Comparison of ENCODE assay signal across 12 cellular contexts in the genomic region with DNA sequence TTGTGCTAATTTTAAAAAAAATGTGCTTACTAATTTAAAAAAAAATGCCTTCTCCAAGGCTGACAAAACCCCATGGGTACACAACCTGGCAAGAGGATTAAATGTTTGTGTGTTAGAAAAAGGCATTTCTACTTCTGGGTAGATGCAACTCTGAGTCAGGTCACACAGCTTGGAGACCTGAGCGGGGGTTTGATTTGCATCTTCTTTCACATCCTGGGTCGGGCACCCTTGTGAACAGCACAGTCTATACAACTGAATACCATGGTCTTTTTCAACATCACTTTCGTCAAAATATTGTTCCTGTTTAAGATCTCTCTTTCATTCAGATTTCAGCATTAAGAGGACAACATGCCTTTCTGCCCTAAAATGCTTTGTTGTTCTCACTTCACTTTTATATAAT.
DNase-seq lines count a peak whose midpoint lies in the region; ATAC-seq lines count a peak whose summit lies in the region.
"Had no signal": no experiment of that assay in that cellular context is flagged by ENCODE, and none has a peak within 500 bp of the region (broad histone marks: within the 10 kb centered on the region; RNA-seq: fewer than 3 reads in every experiment).

No MANE protein-coding gene starts in this region.

- H3K4me3 Mint-ChIP-seq in naive thymus-derived CD8-positive, alpha-beta T cell = no peak overlapping the region
- no peak overlapping the region for H3K4me3 Mint-ChIP-seq in activated CD4-positive, alpha-beta T cell treated with anti-CD3 and anti-CD28 coated beads for 36 hours
- H3K4me3 Mint-ChIP-seq: activated naive CD8-positive, alpha-beta T cell treated with anti-CD3 and anti-CD28 coated beads, Interleukin-2, amount 10 ng/mL, durations not matched to agents 7 days and 5 days had no signal

- DNase-seq in NCI-H2171 treated with DMSO at 0.1 percent for 48 hours (lab: John Stamatoyannopoulos, UW) (peak; percentile 51), NCI-H226 (no peak), putamen (ENCODE audit: low spot score) (no peak)
- no peak for DNase-seq in naive thymus-derived CD8-positive, alpha-beta T cell
- no peak for DNase-seq in activated CD4-positive, alpha-beta T cell treated with anti-CD3 and anti-CD28 coated beads for 36 hours
- DNase-seq: activated naive CD8-positive, alpha-beta T cell treated with anti-CD3 and anti-CD28 coated beads, Interleukin-2, amount 10 ng/mL, durations not matched to agents 7 days and 5 days; glutamatergic neuron; mammary epithelial cell had no signal

- ATAC-seq in GM18517 (IDR thresholded peaks at IDR 0.05; ENCODE audit: unreplicated experiment) (peak; percentile 99), GM21381 (IDR thresholded peaks at IDR 0.05; ENCODE audit: unreplicated experiment) (peak; percentile 98), HG03025 (IDR thresholded peaks at IDR 0.05; ENCODE audit: low FRiP score, unreplicated experiment) (peak; percentile 100)
- no peak for ATAC-seq in naive thymus-derived CD8-positive, alpha-beta T cell
- no peak for ATAC-seq in activated CD4-positive, alpha-beta T cell treated with anti-CD3 and anti-CD28 coated beads for 36 hours
- ATAC-seq: HepG2 had no signal

- peaks cover 0 to 2% (median 0%) of the 10 kb centered on the region in 4 donors for H3K4me1 Mint-ChIP-seq in naive thymus-derived CD8-positive, alpha-beta T cell
- H3K4me1 Mint-ChIP-seq in activated CD4-positive, alpha-beta T cell treated with anti-CD3 and anti-CD28 coated beads for 36 hours = no peaks in the 10 kb centered on the region
- H3K4me1 Mint-ChIP-seq: activated naive CD8-positive, alpha-beta T cell treated with anti-CD3 and anti-CD28 coated beads, Interleukin-2, amount 10 ng/mL, durations not matched to agents 7 days and 5 days had no signal

- CTCF ChIA-PET in activated CD4-positive, alpha-beta T cell treated with anti-CD3 and anti-CD28 coated beads for 36 hours (lab: Charles Lee) = no interaction called here

- H3K36me3 Mint-ChIP-seq in naive thymus-derived CD8-positive, alpha-beta T cell = no peaks in the 10 kb centered on the region
- H3K36me3 Mint-ChIP-seq in activated CD4-positive, alpha-beta T cell treated with anti-CD3 and anti-CD28 coated beads for 36 hours (ENCODE audit: low read depth) = no peaks in the 10 kb centered on the region
- H3K36me3 Mint-ChIP-seq: activated naive CD8-positive, alpha-beta T cell treated with anti-CD3 and anti-CD28 coated beads, Interleukin-2, amount 10 ng/mL, durations not matched to agents 7 days and 5 days had no signal

- POLR2A ChIA-PET in naive thymus-derived CD8-positive, alpha-beta T cell (lab: Charles Lee) = no interaction called here
- POLR2A ChIA-PET in activated CD4-positive, alpha-beta T cell treated with anti-CD3 and anti-CD28 coated beads for 36 hours (lab: Charles Lee) = no interaction called here

- intact Hi-C loops in activated CD4-positive, alpha-beta T cell treated with anti-CD3 and anti-CD28 coated beads for 36 hours (cut with DNase I, micrococcal nuclease) = no loop called here

- H3K9me3 Mint-ChIP-seq in naive thymus-derived CD8-positive, alpha-beta T cell = peaks cover 0 to 28% (median 0%) of the 10 kb centered on the region in 9 donors
- no peaks in the 10 kb centered on the region for H3K9me3 Mint-ChIP-seq in activated CD4-positive, alpha-beta T cell treated with anti-CD3 and anti-CD28 coated beads for 36 hours (ENCODE audit: low read depth)

- peaks cover 0 to 7% (median 0%) of the 10 kb centered on the region in 5 donors for H3K27me3 Mint-ChIP-seq in naive thymus-derived CD8-positive, alpha-beta T cell
- no peaks in the 10 kb centered on the region for H3K27me3 Mint-ChIP-seq in activated CD4-positive, alpha-beta T cell treated with anti-CD3 and anti-CD28 coated beads for 36 hours
- H3K27me3 Mint-ChIP-seq: activated naive CD8-positive, alpha-beta T cell treated with anti-CD3 and anti-CD28 coated beads, Interleukin-2, amount 10 ng/mL, durations not matched to agents 7 days and 5 days had no signal

- no peak overlapping the region for H3K27ac Mint-ChIP-seq in naive thymus-derived CD8-positive, alpha-beta T cell
- no peak overlapping the region for H3K27ac Mint-ChIP-seq in activated CD4-positive, alpha-beta T cell treated with anti-CD3 and anti-CD28 coated beads for 36 hours
- H3K27ac Mint-ChIP-seq: activated naive CD8-positive, alpha-beta T cell treated with anti-CD3 and anti-CD28 coated beads, Interleukin-2, amount 10 ng/mL, durations not matched to agents 7 days and 5 days had no signal

Comparison
In these comparisons a context has a peak if more than half of its experiments do, and no peak if none do; other contexts are left out.
1. ATAC-seq: peak in GM18517 (single experiment), GM21381 (single experiment) and HG03025 (single experiment); none in naive thymus-derived CD8-positive, alpha-beta T cell (0 of 2) and activated CD4-positive, alpha-beta T cell treated with anti-CD3 and anti-CD28 coated beads for 36 hours (single experiment).